Comparison of ENCODE assay signal across 1 cellular context in genomic region chr12:19852100-19852855, GRCh38.
TF ChIP-seq lines count a peak whose summit lies in the region.

No MANE protein-coding gene starts in this region.

TF ChIP-seq in SK-N-SH, 30 proteins besides CTCF, POLR2A, EP300 and RAD21 (continued from another document):
- no peak for TF ChIP-seq USF1 (IDR thresholded peaks at IDR 0.05; ENCODE audit: borderline replicate concordance, low read depth)
- no peak for TF ChIP-seq MEF2A (IDR thresholded peaks at IDR 0.05; ENCODE audit: borderline replicate concordance, low read depth)
- TF ChIP-seq REST (IDR thresholded peaks at IDR 0.05; ENCODE audit: low read depth, low read length): no peak
- no peak for TF ChIP-seq GABPA (IDR thresholded peaks at IDR 0.05; ENCODE audit: low read depth)
- no peak for TF ChIP-seq SMC3 (IDR thresholded peaks at IDR 0.05; ENCODE audit: low read depth, low read length)
